21 cellular contexts compared by ENCODE assay signal in the genomic region with DNA sequence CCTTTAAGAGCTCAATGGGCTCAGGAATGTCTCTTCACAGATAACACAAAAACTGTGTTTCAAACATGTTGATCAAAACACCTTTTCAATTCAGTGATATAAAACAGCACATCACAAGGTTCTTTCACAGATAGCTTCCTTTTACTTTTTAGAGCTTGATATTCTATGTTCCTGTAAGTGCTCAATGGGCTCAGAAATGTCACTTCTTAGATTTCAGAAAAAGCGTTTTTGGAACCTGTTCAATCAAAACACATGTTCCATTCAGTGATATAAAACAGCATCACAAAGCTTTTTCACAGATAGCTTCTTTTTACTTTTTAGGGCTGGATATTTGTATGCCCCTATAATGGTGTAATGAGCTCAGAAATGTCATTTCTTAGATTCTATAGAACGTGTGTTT.
DNase-seq lines count a peak whose midpoint lies in the region; ATAC-seq and TF ChIP-seq lines count a peak whose summit lies in the region.
"Had no signal": no experiment of that assay in that cellular context is flagged by ENCODE, and none has a peak within 500 bp of the region (broad histone marks: within the 10 kb centered on the region; RNA-seq: fewer than 3 reads in every experiment).

No MANE protein-coding gene starts in this region.

- H3K4me3 ChIP-seq in HCT116 (replicated peaks in 1 of 2; ENCODE audit: low read depth in 1 of 2, low read length in 2 of 2), result no peak overlapping the region
- no peak overlapping the region for H3K4me3 ChIP-seq in rectal smooth muscle tissue (ENCODE audit: low read length)
- H3K4me3 ChIP-seq: A549; BLaER1 treated with 17β-estradiol and CSF1 and Interleukin-3, amounts not matched to agents 10 nM and 100 nM; GM12878 had no signal

- POLR2A ChIA-PET in HCT116 (lab: Charles Lee), result no interaction called here

- no peak for TF ChIP-seq CTCF in HCT116 (IDR thresholded peaks at IDR 0.05 in 2 of 3, conservative IDR thresholded peaks at IDR 0.05 in 1 of 3; ENCODE audit: borderline replicate concordance in 1 of 3, insufficient read depth in 1 of 3, low read depth in 2 of 3, low read length in 2 of 3)

- ATAC-seq in HCT116, result no peak
- ATAC-seq in SK-N-SH treated with all-trans-retinoic acid at 6 μM for 48 hours, result peak; percentile 61; the same call in 2 of the 3 replicates
- no peak for ATAC-seq in GM19463 (IDR thresholded peaks at IDR 0.05; ENCODE audit: unreplicated experiment)
- ATAC-seq: A549, GM12878 had no signal

- H3K4me1 ChIP-seq in HCT116 (ENCODE audit: control insufficient read depth in 1 of 2, insufficient read depth in 2 of 2, low read length in 2 of 2), result no peaks in the 10 kb centered on the region
- peaks cover 8% of the 10 kb centered on the region for H3K4me1 ChIP-seq in rectal smooth muscle tissue (ENCODE audit: control insufficient read depth, insufficient read depth, low read length)
- H3K4me1 ChIP-seq: A549; BE2C; BLaER1 treated with 17β-estradiol and CSF1 and Interleukin-3, amounts not matched to agents 10 nM and 100 nM had no signal

- intact Hi-C loops in HCT116 (cut with micrococcal nuclease), result no loop called here

- H3K36me3 ChIP-seq in HCT116 (ENCODE audit: control insufficient read depth in 1 of 2, insufficient read depth in 2 of 2, low read length in 2 of 2) (no peaks in the 10 kb centered on the region), rectal smooth muscle tissue (ENCODE audit: control insufficient read depth, insufficient read depth, low read length) (no peaks in the 10 kb centered on the region)
- H3K36me3 ChIP-seq: BE2C; BLaER1 treated with 17β-estradiol and CSF1 and Interleukin-3, amounts not matched to agents 10 nM and 100 nM had no signal

- H3K4me2 ChIP-seq in HCT116 (ENCODE audit: low read length), result 0 out of 2 replicates have a peak overlapping the region, but pooled peaks have one; percentile 4
- H3K4me2 ChIP-seq: A549; BLaER1 treated with 17β-estradiol and CSF1 and Interleukin-3, amounts not matched to agents 10 nM and 100 nM had no signal

- H3K27ac ChIP-seq in HCT116 (ENCODE audit: low read depth, low read length), result no peak overlapping the region
- peak overlapping the region; percentile 3 for H3K27ac ChIP-seq in rectal smooth muscle tissue (ENCODE audit: low read depth, low read length)
- H3K27ac ChIP-seq: A549; BLaER1 treated with 17β-estradiol and CSF1 and Interleukin-3, amounts not matched to agents 10 nM and 100 nM had no signal

- DNase-seq in HCT116 (ENCODE audit: low read depth, low spot score), result no peak
- DNase-seq in NCI-H2171 treated with DMSO at 0.1 percent for 48 hours (lab: John Stamatoyannopoulos, UW), result no peak
- no peak for DNase-seq in superior temporal gyrus (ENCODE audit: extremely low spot score)
- DNase-seq: 8988T; ACHN; AML-193; CD4-positive, alpha-beta T cell; CD8-positive, alpha-beta memory T cell; DMS 273 treated with DMSO at 0.1 percent for 48 hours; DMS79; EL; GDM1; H7; HCEC 1CT had no signal

- TF ChIP-seq RAD21 in HCT116 (IDR thresholded peaks at IDR 0.05; ENCODE audit: low read depth), result no peak

- no peaks in the 10 kb centered on the region for H4K20me1 ChIP-seq in HCT116 (ENCODE audit: insufficient read depth)
- H4K20me1 ChIP-seq: BLaER1 treated with 17β-estradiol and CSF1 and Interleukin-3, amounts not matched to agents 10 nM and 100 nM had no signal

- BruUV-seq in HCT116 (replicated peaks; lab: Mats Ljungman, UMichigan), result no TSS peak

- RAD21 ChIA-PET in HCT116 (lab: Charles Lee; ENCODE audit: low non-redundant PET in 1 of 2, low total read pairs in 2 of 2, uncharacterized antibody in 2 of 2, unreplicated experiment in 2 of 2), result no interaction called here

- H3K27me3 ChIP-seq in HCT116 (ENCODE audit: insufficient read depth, low read length), result no peaks in the 10 kb centered on the region
- H3K27me3 ChIP-seq in rectal smooth muscle tissue (ENCODE audit: control insufficient read depth, insufficient read depth, low read length), result no peaks in the 10 kb centered on the region
- H3K27me3 ChIP-seq: BE2C; BLaER1 treated with 17β-estradiol and CSF1 and Interleukin-3, amounts not matched to agents 10 nM and 100 nM had no signal

- H3K9ac ChIP-seq in HCT116 (ENCODE audit: low read length) (no peak overlapping the region), rectal smooth muscle tissue (ENCODE audit: low read length) (no peak overlapping the region)
- H3K9ac ChIP-seq: BLaER1 treated with 17β-estradiol and CSF1 and Interleukin-3, amounts not matched to agents 10 nM and 100 nM had no signal

- H3K9me3 ChIP-seq in HCT116 (ENCODE audit: control insufficient read depth in 1 of 2, insufficient read depth in 1 of 2, low read depth in 1 of 2, low read length in 2 of 2), result no peaks in the 10 kb centered on the region
- H3K9me3 ChIP-seq: A549, BE2C had no signal

- H3K9me2 ChIP-seq in HCT116 (ENCODE audit: insufficient read depth), result no peaks in the 10 kb centered on the region

- H2AFZ ChIP-seq in HCT116 (ENCODE audit: low read depth, low read length, poor library complexity, severe bottlenecking), result peak overlapping the region; percentile 93

- no peaks in the 10 kb centered on the region for H3K79me2 ChIP-seq in HCT116 (ENCODE audit: insufficient read depth, low read length)

- CTCF ChIA-PET in HCT116 (lab: Charles Lee), result interaction anchor here (0.6 to 1.3 kb wide), 2 partner anchors 21 to 44 kb away, joined by 3 to 4 read pairs; no protein-coding TSS in a partner anchor

- TF ChIP-seq POLR2A in HCT116 (IDR thresholded peaks at IDR 0.05; ENCODE audit: borderline replicate concordance, extremely low read depth, insufficient read depth, insufficient read length), result no peak

TF ChIP-seq in HCT116, 20 proteins besides CTCF, POLR2A, EP300 and RAD21 (continues in another document):
- TF ChIP-seq ELF1 (IDR thresholded peaks at IDR 0.05; ENCODE audit: borderline replicate concordance, low read depth) (no peak), SIN3A (IDR thresholded peaks at IDR 0.05; ENCODE audit: low read depth) (no peak), CBX3 (IDR thresholded peaks at IDR 0.05; ENCODE audit: low read depth) (no peak), POLR2AphosphoS5 (IDR thresholded peaks at IDR 0.05; ENCODE audit: low read depth, low read length) (no peak), SRF (IDR thresholded peaks at IDR 0.05; ENCODE audit: low read depth) (no peak), CEBPB (IDR thresholded peaks at IDR 0.05; ENCODE audit: low read depth) (no peak), EZH2phosphoT487 (IDR thresholded peaks at IDR 0.05; ENCODE audit: borderline replicate concordance) (no peak), EGR1 (IDR thresholded peaks at IDR 0.05; ENCODE audit: low read depth) (no peak), FOSL1 (IDR thresholded peaks at IDR 0.05; ENCODE audit: low read depth) (no peak), JUND (IDR thresholded peaks at IDR 0.05) (no peak)
- TF ChIP-seq, protein P1, sequence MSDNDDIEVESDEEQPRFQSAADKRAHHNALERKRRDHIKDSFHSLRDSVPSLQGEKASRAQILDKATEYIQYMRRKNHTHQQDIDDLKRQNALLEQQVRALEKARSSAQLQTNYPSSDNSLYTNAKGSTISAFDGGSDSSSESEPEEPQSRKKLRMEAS (IDR thresholded peaks at IDR 0.05), result no peak

TF ChIP-seq in SK-N-SH treated with all-trans-retinoic acid at 6 μM for 48 hours, 23 proteins besides CTCF, POLR2A, EP300 and RAD21 (continues in another document):
- TF ChIP-seq ESRRG (CRISPR knock-in tag; IDR thresholded peaks at IDR 0.05) (no peak), ZFP30 (CRISPR knock-in tag; IDR thresholded peaks at IDR 0.05) (no peak), CSDC2 (CRISPR knock-in tag; IDR thresholded peaks at IDR 0.05) (no peak), ISL1 (CRISPR knock-in tag; IDR thresholded peaks at IDR 0.05) (peak; percentile 88), ZNF8 (CRISPR knock-in tag; IDR thresholded peaks at IDR 0.05) (no peak)
- TF ChIP-seq, protein P2, sequence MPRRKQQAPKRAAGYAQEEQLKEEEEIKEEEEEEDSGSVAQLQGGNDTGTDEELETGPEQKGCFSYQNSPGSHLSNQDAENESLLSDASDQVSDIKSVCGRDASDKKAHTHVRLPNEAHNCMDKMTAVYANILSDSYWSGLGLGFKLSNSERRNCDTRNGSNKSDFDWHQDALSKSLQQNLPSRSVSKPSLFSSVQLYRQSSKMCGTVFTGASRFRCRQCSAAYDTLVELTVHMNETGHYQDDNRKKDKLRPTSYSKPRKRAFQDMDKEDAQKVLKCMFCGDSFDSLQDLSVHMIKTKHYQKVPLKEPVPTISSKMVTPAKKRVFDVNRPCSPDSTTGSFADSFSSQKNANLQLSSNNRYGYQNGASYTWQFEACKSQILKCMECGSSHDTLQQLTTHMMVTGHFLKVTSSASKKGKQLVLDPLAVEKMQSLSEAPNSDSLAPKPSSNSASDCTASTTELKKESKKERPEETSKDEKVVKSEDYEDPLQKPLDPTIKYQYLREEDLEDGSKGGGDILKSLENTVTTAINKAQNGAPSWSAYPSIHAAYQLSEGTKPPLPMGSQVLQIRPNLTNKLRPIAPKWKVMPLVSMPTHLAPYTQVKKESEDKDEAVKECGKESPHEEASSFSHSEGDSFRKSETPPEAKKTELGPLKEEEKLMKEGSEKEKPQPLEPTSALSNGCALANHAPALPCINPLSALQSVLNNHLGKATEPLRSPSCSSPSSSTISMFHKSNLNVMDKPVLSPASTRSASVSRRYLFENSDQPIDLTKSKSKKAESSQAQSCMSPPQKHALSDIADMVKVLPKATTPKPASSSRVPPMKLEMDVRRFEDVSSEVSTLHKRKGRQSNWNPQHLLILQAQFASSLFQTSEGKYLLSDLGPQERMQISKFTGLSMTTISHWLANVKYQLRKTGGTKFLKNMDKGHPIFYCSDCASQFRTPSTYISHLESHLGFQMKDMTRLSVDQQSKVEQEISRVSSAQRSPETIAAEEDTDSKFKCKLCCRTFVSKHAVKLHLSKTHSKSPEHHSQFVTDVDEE (CRISPR knock-in tag; IDR thresholded peaks at IDR 0.05), result no peak
- TF ChIP-seq, protein P3, sequence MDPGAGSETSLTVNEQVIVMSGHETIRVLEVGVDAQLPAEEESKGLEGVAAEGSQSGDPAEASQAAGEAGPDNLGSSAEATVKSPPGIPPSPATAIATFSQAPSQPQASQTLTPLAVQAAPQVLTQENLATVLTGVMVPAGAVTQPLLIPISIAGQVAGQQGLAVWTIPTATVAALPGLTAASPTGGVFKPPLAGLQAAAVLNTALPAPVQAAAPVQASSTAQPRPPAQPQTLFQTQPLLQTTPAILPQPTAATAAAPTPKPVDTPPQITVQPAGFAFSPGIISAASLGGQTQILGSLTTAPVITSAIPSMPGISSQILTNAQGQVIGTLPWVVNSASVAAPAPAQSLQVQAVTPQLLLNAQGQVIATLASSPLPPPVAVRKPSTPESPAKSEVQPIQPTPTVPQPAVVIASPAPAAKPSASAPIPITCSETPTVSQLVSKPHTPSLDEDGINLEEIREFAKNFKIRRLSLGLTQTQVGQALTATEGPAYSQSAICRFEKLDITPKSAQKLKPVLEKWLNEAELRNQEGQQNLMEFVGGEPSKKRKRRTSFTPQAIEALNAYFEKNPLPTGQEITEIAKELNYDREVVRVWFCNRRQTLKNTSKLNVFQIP (CRISPR knock-in tag; IDR thresholded peaks at IDR 0.05; ENCODE audit: borderline replicate concordance, low read depth), result no peak
